ENCODE assay signal across 8 cellular contexts in the genomic region with DNA sequence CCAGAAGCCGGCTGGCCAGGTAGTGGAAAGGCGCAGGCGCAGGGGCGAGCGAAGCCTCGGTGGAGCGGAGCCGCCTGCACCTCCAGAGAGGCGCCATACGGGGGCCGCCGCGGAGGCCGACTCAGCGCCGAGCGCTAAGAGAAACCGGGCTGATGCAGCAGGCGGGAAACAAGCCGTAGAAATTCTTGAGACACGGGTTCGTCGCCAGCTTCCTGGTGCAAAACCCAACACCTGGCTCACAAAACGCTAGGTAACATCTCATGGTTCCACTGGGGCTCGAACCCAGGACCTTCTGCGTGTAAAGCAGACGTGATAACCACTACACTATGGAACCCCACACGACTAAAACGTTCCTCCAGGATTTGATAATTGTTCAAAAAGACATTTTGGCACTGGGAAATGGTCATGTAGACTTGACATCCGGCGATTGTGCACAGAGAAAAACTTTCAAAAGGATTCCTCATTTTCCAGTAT. TPM values are rescaled to one million over a fixed set of nuclear protein-coding genes. Genes with fewer than 3 reads are reported as not detected.
DNase-seq lines count a peak whose midpoint lies in the region; ATAC-seq and TF ChIP-seq lines count a peak whose summit lies in the region.

No MANE protein-coding gene starts in this region.

- intact Hi-C loops in Panc1 (cut with micrococcal nuclease; ENCODE audit: unreplicated experiment), result loop anchor here (5.0 to 10.0 kb wide), 2 partner anchors 117 to 224 kb away; a partner anchor contains a TSS
- intact Hi-C loops in naive thymus-derived CD4-positive, alpha-beta T cell (cut with micrococcal nuclease), result loop anchor here (1.0 to 10.0 kb wide), 13 partner anchors 10 to 1893 kb away; a partner anchor contains a TSS

- peak overlapping the region; percentile 94 for H3K27ac ChIP-seq in Panc1 (ENCODE audit: low read length)
- H3K27ac ChIP-seq in fibroblast of lung (ENCODE audit: insufficient read depth, low read length), result peak overlapping the region; percentile 74
- H3K27ac ChIP-seq in naive thymus-derived CD4-positive, alpha-beta T cell (ENCODE audit: low read depth, low read length), result peak overlapping the region; percentile 66

- peaks cover 0 to 9% (median 0%) of the 10 kb centered on the region in 5 donors for H3K36me3 Mint-ChIP-seq in naive thymus-derived CD4-positive, alpha-beta T cell
- no peaks in the 10 kb centered on the region for H3K36me3 Mint-ChIP-seq in stimulated activated memory B cell treated with anti-CD40 and anti-IgM and Interleukin-4, amounts not matched to agents 10 μg/mL and 1 μg/mL and 100 μg/mL, for 72 hours

- BruUV-seq in Panc1 (replicated peaks; lab: Mats Ljungman, UMichigan), result no TSS peak

- DNase-seq in DMS53 (lab: John Stamatoyannopoulos, UW) (peak; percentile 94), Panc1 (ENCODE audit: low read depth, low spot score) (peak; percentile 97), fibroblast of lung (ENCODE audit: low read depth in 2 of 2) (peak; percentile 95 to 96)
- peak; percentile 97 for DNase-seq in Jurkat, Clone E6-1 (ENCODE audit: low read depth, low spot score)
- DNase-seq in activated T-cell treated with anti-CD3 and anti-CD28 coated beads, Interleukin-2, amount 50 U/mL, for 48 hours, result peak; percentile 94 to 95
- peak; percentile 67 to 95 (median 89) for DNase-seq in naive thymus-derived CD4-positive, alpha-beta T cell

- H3K4me1 ChIP-seq in Panc1 (ENCODE audit: control insufficient read depth, insufficient read depth, low read length) (peaks cover 18% of the 10 kb centered on the region), fibroblast of lung (ENCODE audit: control insufficient read depth, extremely low read depth, insufficient read depth, low read length) (peaks cover 6% of the 10 kb centered on the region)
- peaks cover under 1 to 4% of the 10 kb centered on the region in 2 donors for H3K4me1 ChIP-seq in naive thymus-derived CD4-positive, alpha-beta T cell (ENCODE audit: control insufficient read depth in 2 of 2, insufficient read depth in 2 of 2, low read length in 2 of 2)

- H3K27me3 Mint-ChIP-seq in naive thymus-derived CD4-positive, alpha-beta T cell, result peaks cover 0 to 28% (median 0%) of the 10 kb centered on the region in 5 donors
- no peaks in the 10 kb centered on the region for H3K27me3 Mint-ChIP-seq in stimulated activated memory B cell treated with anti-CD40 and anti-IgM and Interleukin-4, amounts not matched to agents 10 μg/mL and 1 μg/mL and 100 μg/mL, for 72 hours

- H3K4me2 ChIP-seq in fibroblast of lung (ENCODE audit: extremely low read depth, insufficient read depth, low read length), result peak overlapping the region; percentile 71

- no peaks in the 10 kb centered on the region for H3K27me3 ChIP-seq in Panc1 (ENCODE audit: control insufficient read depth, insufficient read depth, low read length)
- no peaks in the 10 kb centered on the region for H3K27me3 ChIP-seq in fibroblast of lung (ENCODE audit: control insufficient read depth, insufficient read depth, low read length)
- no peaks in the 10 kb centered on the region for H3K27me3 ChIP-seq in naive thymus-derived CD4-positive, alpha-beta T cell (ENCODE audit: control insufficient read depth in 2 of 2, insufficient read depth in 2 of 2, low read length in 2 of 2)

- peaks cover 0 to 40% (median 32%) of the 10 kb centered on the region in 7 donors for H3K4me1 Mint-ChIP-seq in naive thymus-derived CD4-positive, alpha-beta T cell
- H3K4me1 Mint-ChIP-seq in stimulated activated memory B cell treated with anti-CD40 and anti-IgM and Interleukin-4, amounts not matched to agents 10 μg/mL and 1 μg/mL and 100 μg/mL, for 72 hours, result peaks cover 21% of the 10 kb centered on the region

- H3K27ac Mint-ChIP-seq in naive thymus-derived CD4-positive, alpha-beta T cell, result peak overlapping the region; percentile 89 to 100 (median 98)
- peak overlapping the region; percentile 94 for H3K27ac Mint-ChIP-seq in stimulated activated memory B cell treated with anti-CD40 and anti-IgM and Interleukin-4, amounts not matched to agents 10 μg/mL and 1 μg/mL and 100 μg/mL, for 72 hours

- POLR2A ChIA-PET in Panc1 (lab: Charles Lee), result interaction anchor here (0.5 kb wide), 1 partner anchor 14 kb away, joined by 7 read pairs; no protein-coding TSS in a partner anchor
- POLR2A ChIA-PET in naive thymus-derived CD4-positive, alpha-beta T cell (lab: Charles Lee), result interaction anchor here (0.6 to 4.2 kb wide), 8 partner anchors 9 to 118 kb away, joined by 3 to 32 read pairs (median 4); a partner anchor contains a TSS

- H3K9me3 ChIP-seq in Panc1 (ENCODE audit: control insufficient read depth, insufficient read depth, low read depth, low read length), result no peaks in the 10 kb centered on the region
- H3K9me3 ChIP-seq in fibroblast of lung (ENCODE audit: control insufficient read depth, insufficient read depth, low read depth, low read length), result no peaks in the 10 kb centered on the region
- no peaks in the 10 kb centered on the region for H3K9me3 ChIP-seq in naive thymus-derived CD4-positive, alpha-beta T cell (ENCODE audit: control insufficient read depth in 2 of 3, low read length in 3 of 3)

- peaks cover 0 to 12% (median 0%) of the 10 kb centered on the region in 11 donors for H3K9me3 Mint-ChIP-seq in naive thymus-derived CD4-positive, alpha-beta T cell
- no peaks in the 10 kb centered on the region for H3K9me3 Mint-ChIP-seq in stimulated activated memory B cell treated with anti-CD40 and anti-IgM and Interleukin-4, amounts not matched to agents 10 μg/mL and 1 μg/mL and 100 μg/mL, for 72 hours

- no peak overlapping the region for H2AFZ ChIP-seq in fibroblast of lung (ENCODE audit: low read length)

- TF ChIP-seq CTCF in Panc1 (IDR thresholded peaks at IDR 0.05), result peak; percentile 67
- peak; percentile 48 to 50 for TF ChIP-seq CTCF in fibroblast of lung (conservative IDR thresholded peaks at IDR 0.05 in 1 of 2, IDR thresholded peaks at IDR 0.05 in 1 of 2; ENCODE audit: low read depth in 1 of 2, low read length in 2 of 2)

- H3K36me3 ChIP-seq in Panc1 (ENCODE audit: control insufficient read depth, insufficient read depth, low read length), result no peaks in the 10 kb centered on the region
- no peaks in the 10 kb centered on the region for H3K36me3 ChIP-seq in fibroblast of lung (ENCODE audit: control insufficient read depth, insufficient read depth, low read length)
- H3K36me3 ChIP-seq in naive thymus-derived CD4-positive, alpha-beta T cell (ENCODE audit: control insufficient read depth in 2 of 3, insufficient read depth in 3 of 3, low read length in 3 of 3), result no peaks in the 10 kb centered on the region

- CTCF ChIA-PET in Panc1 (lab: Charles Lee), result interaction anchor here (0.6 kb wide), 1 partner anchor 902 kb away, joined by 5 read pairs; no protein-coding TSS in a partner anchor
- CTCF ChIA-PET in naive thymus-derived CD4-positive, alpha-beta T cell (lab: Charles Lee), result interaction anchor here (1.1 to 2.5 kb wide), 3 partner anchors 11 to 13 kb away, joined by 3 to 16 read pairs (median 5); no protein-coding TSS in a partner anchor

- peak overlapping the region; percentile 70 to 98 (median 92) for H3K4me3 Mint-ChIP-seq in naive thymus-derived CD4-positive, alpha-beta T cell
- peak overlapping the region; percentile 86 for H3K4me3 Mint-ChIP-seq in stimulated activated memory B cell treated with anti-CD40 and anti-IgM and Interleukin-4, amounts not matched to agents 10 μg/mL and 1 μg/mL and 100 μg/mL, for 72 hours

- peak overlapping the region; percentile 70 for H3K4me3 ChIP-seq in Jurkat, Clone E6-1 (ENCODE audit: low read length)
- peak overlapping the region; percentile 89 to 95 for H3K4me3 ChIP-seq in Panc1 (ENCODE audit: low read depth in 2 of 2, low read length in 2 of 2)
- H3K4me3 ChIP-seq in fibroblast of lung (replicated peaks in 1 of 4; ENCODE audit: control extremely low read depth in 1 of 4, insufficient read depth in 1 of 4, low read depth in 3 of 4, low read length in 4 of 4), result peak overlapping the region; percentile 55 to 95 (median 75)
- peak overlapping the region; percentile 59 for H3K4me3 ChIP-seq in naive thymus-derived CD4-positive, alpha-beta T cell (ENCODE audit: low read length)

- ATAC-seq in GM21717 (IDR thresholded peaks at IDR 0.05; ENCODE audit: unreplicated experiment) (peak; percentile 93), Panc1 (peak; percentile 90)
- peak; percentile 92 for ATAC-seq in naive thymus-derived CD4-positive, alpha-beta T cell
- peak; percentile 95 for ATAC-seq in stimulated activated memory B cell treated with anti-CD40 and anti-IgM and Interleukin-4, amounts not matched to agents 10 μg/mL and 1 μg/mL and 100 μg/mL, for 72 hours

- H3K79me2 ChIP-seq in fibroblast of lung (ENCODE audit: control insufficient read depth, insufficient read depth, low read length), result no peaks in the 10 kb centered on the region

- in situ Hi-C loops in Panc1 (cut with HindIII; ENCODE audit: low pct_unique_long_range_greater_than_20kb, low sequenced_read_pairs), result no loop called here

- no peaks in the 10 kb centered on the region for H4K20me1 ChIP-seq in fibroblast of lung (ENCODE audit: control insufficient read depth, extremely low read depth, insufficient read depth, low read length)

- no peak overlapping the region for H3K9ac ChIP-seq in fibroblast of lung (ENCODE audit: insufficient read depth, low read length)

RNA-seq across cellular contexts. Expression of a gene that starts 39.1 kb away (rescaled TPM):
- polyA plus RNA-seq in Jurkat, Clone E6-1 (2012; ENCODE audit: insufficient read depth, insufficient read length), result not detected
- total RNA-seq in Panc1 (2021; ENCODE audit: unreplicated experiment), result not detected
- polyA plus RNA-seq in Panc1 (2012; ENCODE audit: insufficient read length), result not detected
- not detected in 2 replicates for total RNA-seq in fibroblast of lung
- polyA plus RNA-seq in fibroblast of lung, result not detected in 2 replicates
- polyA plus RNA-seq in fibroblast of lung (2012), result not detected in 2 replicates
- polyA minus RNA-seq in fibroblast of lung (ENCODE audit: low replicate concordance), result not detected in 2 replicates
- not detected for total RNA-seq in naive thymus-derived CD4-positive, alpha-beta T cell
- not detected for polyA plus RNA-seq in naive thymus-derived CD4-positive, alpha-beta T cell

RNA-seq across cellular contexts. Expression of a gene that starts 47.0 kb away (rescaled TPM):
- polyA plus RNA-seq in Jurkat, Clone E6-1 (2012; ENCODE audit: insufficient read depth, insufficient read length), result not detected
- total RNA-seq in Panc1 (2021; ENCODE audit: unreplicated experiment) (not detected), fibroblast of lung (not detected in 2 replicates)
- polyA plus RNA-seq in Panc1 (2012; ENCODE audit: insufficient read length), result not detected
- not detected in 2 replicates for polyA plus RNA-seq in fibroblast of lung
- polyA plus RNA-seq in fibroblast of lung (2012), result not detected in 2 replicates
- polyA minus RNA-seq in fibroblast of lung (ENCODE audit: low replicate concordance), result not detected in 2 replicates
- total RNA-seq in naive thymus-derived CD4-positive, alpha-beta T cell, result not detected
- polyA plus RNA-seq in naive thymus-derived CD4-positive, alpha-beta T cell, result not detected

Comparison
In these comparisons a context has a peak if more than half of its experiments do, and no peak if none do; other contexts are left out.
1. Peak in every context shown above with its lines: DNase-seq, ATAC-seq, H3K4me3 ChIP-seq and H3K27ac ChIP-seq.